ENCODE assay signal across 8 cellular contexts in the genomic region with DNA sequence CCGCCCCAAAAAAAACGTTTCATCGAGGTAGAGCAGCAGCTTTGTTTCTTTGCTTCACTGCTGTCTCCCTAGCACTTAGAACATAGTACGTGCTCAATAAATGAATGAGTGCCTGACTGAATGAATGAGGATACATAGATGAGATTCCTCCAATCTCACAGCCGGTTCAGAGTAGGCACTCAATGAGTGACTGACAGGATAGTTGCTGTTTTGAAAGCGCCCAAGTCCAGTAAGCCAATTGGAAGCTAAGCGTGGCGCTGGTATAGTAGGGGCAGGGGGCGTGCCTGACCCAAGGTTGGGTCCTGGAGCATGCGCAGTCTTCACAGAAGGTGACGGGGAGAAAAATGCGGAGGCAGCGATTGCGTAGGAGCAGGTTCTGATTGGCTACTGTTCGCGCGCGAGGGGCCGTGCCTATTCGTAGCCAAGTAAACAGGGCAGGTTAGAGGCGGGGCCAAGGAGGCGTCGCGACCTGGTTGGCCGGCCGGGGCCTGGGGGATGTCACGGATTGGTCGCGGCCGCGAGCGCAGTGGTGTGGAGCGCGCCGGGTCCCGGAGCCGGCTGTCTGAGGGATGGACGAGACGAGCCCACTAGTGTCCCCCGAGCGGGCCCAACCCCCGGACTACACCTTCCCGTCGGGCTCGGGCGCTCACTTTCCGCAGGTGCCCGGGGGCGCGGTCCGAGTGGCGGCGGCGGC.
DNase-seq lines count a peak whose midpoint lies in the region; FAIRE-seq and TF ChIP-seq lines count a peak whose summit lies in the region.

A gene (plus strand): TSS at position 498 of the 694 bp plus-strand sequence. CDS start 72 bp downstream, at position 570.

- H3K36me3 Mint-ChIP-seq in nephron progenitor cell (ENCODE audit: low read depth), result peaks cover 19% of the 10 kb centered on the region
- H3K36me3 Mint-ChIP-seq in stimulated activated naive CD8-positive, alpha-beta T cell treated with anti-CD3 and anti-CD28 coated beads, Interleukin-15, Interleukin-2, amounts not matched to agents 100 ng/mL and 50 ng/mL, for 24 hours (ENCODE audit: low read depth), result peaks cover 18% of the 10 kb centered on the region

- H3K4me3 ChIP-seq in MM.1S (ENCODE audit: low read length), result peak within 1 kb of the TSS; percentile 95

- H3K9me2 ChIP-seq in MM.1S (replicated peaks; ENCODE audit: insufficient read depth, low read length), result no peaks in the 10 kb centered on the region

- 0 out of 2 replicates have a peak, but pooled peaks cover 4% of the 10 kb centered on the region for H3K4me1 ChIP-seq in MM.1S (ENCODE audit: low read length)

- peaks cover 28% of the 10 kb centered on the region for H3K4me1 Mint-ChIP-seq in nephron progenitor cell
- peaks cover 22% of the 10 kb centered on the region for H3K4me1 Mint-ChIP-seq in stimulated activated naive CD8-positive, alpha-beta T cell treated with anti-CD3 and anti-CD28 coated beads, Interleukin-15, Interleukin-2, amounts not matched to agents 100 ng/mL and 50 ng/mL, for 24 hours (ENCODE audit: low read depth)

- H3K27me3 Mint-ChIP-seq in nephron progenitor cell (ENCODE audit: low read depth, poor library complexity), result peaks cover 9% of the 10 kb centered on the region
- H3K27me3 Mint-ChIP-seq in stimulated activated naive CD8-positive, alpha-beta T cell treated with anti-CD3 and anti-CD28 coated beads, Interleukin-15, Interleukin-2, amounts not matched to agents 100 ng/mL and 50 ng/mL, for 24 hours, result no peaks in the 10 kb centered on the region

- peak within 1 kb of the TSS; percentile 88 for H3K27ac Mint-ChIP-seq in nephron progenitor cell
- H3K27ac Mint-ChIP-seq in stimulated activated naive CD8-positive, alpha-beta T cell treated with anti-CD3 and anti-CD28 coated beads, Interleukin-15, Interleukin-2, amounts not matched to agents 100 ng/mL and 50 ng/mL, for 24 hours, result peak within 1 kb of the TSS; percentile 81

- peak; percentile 99 for FAIRE-seq in G401.6 (lab: Jason Lieb, UNC)

- H3K36me3 ChIP-seq in MM.1S (replicated peaks; ENCODE audit: insufficient read depth, low read length), result no peaks in the 10 kb centered on the region; the same call in 1 of the 2 replicates

- H4K20me1 ChIP-seq in MM.1S (ENCODE audit: insufficient read depth, low read length), result 0 out of 2 replicates have a peak, but pooled peaks cover 6% of the 10 kb centered on the region

- peak within 1 kb of the TSS; percentile 82 for H3K9ac ChIP-seq in MM.1S (ENCODE audit: low read length)

- H3K9me3 Mint-ChIP-seq in nephron progenitor cell, result no peaks in the 10 kb centered on the region
- no peaks in the 10 kb centered on the region for H3K9me3 Mint-ChIP-seq in stimulated activated naive CD8-positive, alpha-beta T cell treated with anti-CD3 and anti-CD28 coated beads, Interleukin-15, Interleukin-2, amounts not matched to agents 100 ng/mL and 50 ng/mL, for 24 hours

- TF ChIP-seq CTCF in MM.1S (IDR thresholded peaks at IDR 0.05; ENCODE audit: low read length) (no peak), nephron progenitor cell (IDR thresholded peaks at IDR 0.05) (no peak)

- DNase-seq in HCEC 1CT (peak; percentile 99), MM.1S (peak; percentile 100), SHP77 treated with DMSO at 0.1 percent for 48 hours (lab: John Stamatoyannopoulos, UW) (peak; percentile 98), fibroblast of the conjunctiva (ENCODE audit: low read depth) (peak; percentile 99), nephron progenitor cell (peak; percentile 99)
- peak; percentile 97 for DNase-seq in activated effector memory CD4-positive, alpha-beta T cell treated with Interleukin-2 at 50 U/mL for 16 hours

- peaks cover 36% of the 10 kb centered on the region for H3K79me2 ChIP-seq in MM.1S (ENCODE audit: low read length)

- H3K27ac ChIP-seq in MM.1S (ENCODE audit: low read length), result peak within 1 kb of the TSS; percentile 31; the same call in 1 of the 2 replicates

- no peaks in the 10 kb centered on the region for H3K9me3 ChIP-seq in MM.1S (replicated peaks; ENCODE audit: insufficient read depth, low read length)

- peak within 1 kb of the TSS; percentile 88 for H3K4me2 ChIP-seq in MM.1S (ENCODE audit: low read depth, low read length)

- H2AFZ ChIP-seq in MM.1S (ENCODE audit: low read length), result peak within 1 kb of the TSS; percentile 67

- H3K27me3 ChIP-seq in MM.1S (replicated peaks; ENCODE audit: insufficient read depth, low read length), result no peaks in the 10 kb centered on the region

- no peaks in the 10 kb centered on the region for H3F3A ChIP-seq in MM.1S (ENCODE audit: insufficient read depth, low read length)

- H3K4me3 Mint-ChIP-seq in nephron progenitor cell, result peak within 1 kb of the TSS; percentile 99
- peak within 1 kb of the TSS; percentile 95 for H3K4me3 Mint-ChIP-seq in stimulated activated naive CD8-positive, alpha-beta T cell treated with anti-CD3 and anti-CD28 coated beads, Interleukin-15, Interleukin-2, amounts not matched to agents 100 ng/mL and 50 ng/mL, for 24 hours

Comparison
In these comparisons a context has a peak if more than half of its experiments do, and no peak if none do; other contexts are left out.
1. Peak in every context shown above with its lines: DNase-seq, H3K4me3 ChIP-seq and H3K27ac ChIP-seq.